In the genomic region with DNA sequence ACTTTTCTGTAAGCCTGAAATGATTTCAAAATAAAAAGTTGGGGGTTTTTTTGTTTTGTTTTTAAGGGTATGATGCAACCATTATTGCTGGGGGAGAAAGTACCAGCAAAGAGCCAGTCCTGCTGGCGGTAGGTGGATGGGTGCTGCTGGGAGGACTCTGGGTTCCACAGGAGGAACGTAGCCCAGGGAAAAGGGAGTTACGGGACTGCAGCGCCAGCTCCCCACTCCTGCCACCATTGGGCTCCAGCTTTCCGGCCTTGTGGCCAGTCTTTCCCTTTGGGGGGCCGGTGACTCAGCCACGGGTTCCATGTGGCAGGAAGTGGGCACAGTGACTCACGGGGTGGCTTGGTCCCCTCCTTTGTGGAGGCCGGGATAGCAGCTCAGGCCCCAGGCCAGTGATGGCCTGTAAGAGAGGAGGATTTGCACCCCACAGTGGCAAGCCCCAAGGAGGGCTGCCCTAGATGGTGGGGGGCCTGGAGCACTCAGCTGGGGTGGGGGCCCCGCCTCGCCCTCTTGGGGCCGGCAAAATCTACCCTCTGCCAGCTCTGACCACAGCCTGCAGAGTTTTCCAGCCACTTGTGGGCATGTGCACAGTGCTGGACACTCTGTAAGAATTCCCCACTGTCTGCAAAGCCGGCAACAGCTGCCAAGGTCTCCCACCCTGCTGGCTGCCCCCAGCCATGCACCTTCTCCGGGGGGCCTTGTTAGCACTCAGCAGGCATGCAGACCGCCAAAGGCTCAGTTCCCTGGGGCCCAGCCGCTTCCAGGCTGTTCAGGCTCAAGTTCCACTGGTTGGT, we compare ENCODE assay signal across 10 cellular contexts. TPM values are rescaled to one million over a fixed set of nuclear protein-coding genes. Genes with fewer than 3 reads are reported as not detected.
DNase-seq lines count a peak whose midpoint lies in the region; ATAC-seq and TF ChIP-seq lines count a peak whose summit lies in the region.
"Had no signal": no experiment of that assay in that cellular context is flagged by ENCODE, and none has a peak within 500 bp of the region (broad histone marks: within the 10 kb centered on the region; RNA-seq: fewer than 3 reads in every experiment).

No MANE protein-coding gene starts in this region.

- no peaks in the 10 kb centered on the region for H3K9me3 Mint-ChIP-seq in effector memory CD8-positive, alpha-beta T cell

- no peaks in the 10 kb centered on the region for H3K9me2 ChIP-seq in PC-9 (ENCODE audit: insufficient read depth)

- no peaks in the 10 kb centered on the region for H3K79me2 ChIP-seq in PC-9 (ENCODE audit: low read depth)
- H3K79me2 ChIP-seq: parathyroid adenoma had no signal

- peak overlapping the region; percentile 69 for H3K4me2 ChIP-seq in PC-9

- POLR2A ChIA-PET in PC-9 (lab: Charles Lee; ENCODE audit: unreplicated experiment): interaction anchor here (0.5 to 0.6 kb wide), 2 partner anchors 14 to 40 kb away, joined by 15 to 19 read pairs; no protein-coding TSS in a partner anchor

- DNase-seq in activated CD4-positive, alpha-beta T cell treated with anti-CD3 and anti-CD28 coated beads for 48 hours: peak; percentile 31
- DNase-seq in activated CD4-positive, alpha-beta T cell treated with anti-CD3 and anti-CD28 coated beads, Interleukin-2, amount 50 U/mL, for 4 hours: no peak
- peak; percentile 70 to 81 for DNase-seq in PC-9
- DNase-seq in effector memory CD8-positive, alpha-beta T cell: no peak
- peak; percentile 27 to 41 for DNase-seq in stimulated activated CD8-positive, alpha-beta memory T cell treated with anti-CD3 and anti-CD28 coated beads, Interleukin-15, amount 100 ng/mL, for 48 hours (ENCODE audit: low read depth in 2 of 2)
- no peak for DNase-seq in H7
- DNase-seq: cortex of kidney had no signal

- peaks cover 45% of the 10 kb centered on the region for H3F3A ChIP-seq in PC-9 (ENCODE audit: insufficient read depth, low read depth)

- peaks cover 63% of the 10 kb centered on the region for H3K4me1 ChIP-seq in PC-9 (replicated peaks; ENCODE audit: insufficient read depth)

- H3K36me3 ChIP-seq in PC-9 (ENCODE audit: low read depth): no peaks in the 10 kb centered on the region
- no peaks in the 10 kb centered on the region for H3K36me3 ChIP-seq in H7 (replicated peaks; ENCODE audit: control insufficient read depth, insufficient read depth, low read length)

- intact Hi-C loops in PC-9 (cut with micrococcal nuclease; ENCODE audit: unreplicated experiment): loop anchor here (1.0 kb wide), 1 partner anchor 39 kb away; no protein-coding TSS in a partner anchor

- H3K36me3 Mint-ChIP-seq in effector memory CD8-positive, alpha-beta T cell (ENCODE audit: insufficient read depth): peaks cover 3% of the 10 kb centered on the region

- BruUV-seq in PC-9 (replicated peaks; lab: Mats Ljungman, UMichigan): no TSS peak

- no peak for TF ChIP-seq CTCF in PC-9 (conservative IDR thresholded peaks at IDR 0.05)

- no peak overlapping the region for H3K4me3 Mint-ChIP-seq in effector memory CD8-positive, alpha-beta T cell

- ATAC-seq in effector memory CD8-positive, alpha-beta T cell (replicated peaks): peak; percentile 62
- no peak for ATAC-seq in GM19324 (IDR thresholded peaks at IDR 0.05; ENCODE audit: low FRiP score, unreplicated experiment)
- ATAC-seq in GM18867 (IDR thresholded peaks at IDR 0.05; ENCODE audit: unreplicated experiment): no peak

- peak overlapping the region; percentile 96 for H3K27ac ChIP-seq in PC-9
- H3K27ac ChIP-seq: parathyroid adenoma had no signal

- no peaks in the 10 kb centered on the region for H3K27me3 ChIP-seq in PC-9 (ENCODE audit: insufficient read depth, low read depth)
- H3K27me3 ChIP-seq in H7 (ENCODE audit: control insufficient read depth, insufficient read depth, low read length): no peaks in the 10 kb centered on the region

- H3K9me3 ChIP-seq in PC-9 (ENCODE audit: insufficient read depth, low read depth): no peaks in the 10 kb centered on the region

- no peaks in the 10 kb centered on the region for H4K20me1 ChIP-seq in PC-9 (ENCODE audit: insufficient read depth)

- CTCF ChIA-PET in PC-9 (lab: Charles Lee): interaction anchor here (1.2 kb wide), 1 partner anchor 12 kb away, joined by 5 read pairs; no protein-coding TSS in a partner anchor

- H3K4me3 ChIP-seq in PC-9 (no peak overlapping the region), H7 (ENCODE audit: insufficient read depth, low read depth, low read length) (no peak overlapping the region)

- no peak overlapping the region for H2AFZ ChIP-seq in PC-9
- H2AFZ ChIP-seq: parathyroid adenoma had no signal

- H3K27ac Mint-ChIP-seq in effector memory CD8-positive, alpha-beta T cell: peak overlapping the region; percentile 48 to 49

- no peaks in the 10 kb centered on the region for H3K27me3 Mint-ChIP-seq in effector memory CD8-positive, alpha-beta T cell

- peaks cover 21 to 27% of the 10 kb centered on the region in 2 donors for H3K4me1 Mint-ChIP-seq in effector memory CD8-positive, alpha-beta T cell (ENCODE audit: low read depth in 2 of 2)

RNA-seq across cellular contexts. Expression of a gene that starts 30.4 kb away (rescaled TPM):
- total RNA-seq in PC-9 (2021): 20.7 and 21.7 TPM in 2 replicates
- 13.3 and 26.9 TPM in 2 replicates for total RNA-seq in H7 (2014; rRNA removed; shearing (Covaris generic))

RNA-seq across cellular contexts. Expression of a gene that starts 49.0 kb away (rescaled TPM):
- total RNA-seq in PC-9 (2021): 37.7 and 40.2 TPM in 2 replicates
- total RNA-seq in H7 (2014; rRNA removed; shearing (Covaris generic)): 63.7 and 71.8 TPM in 2 replicates

Comparison
In these comparisons a context has a peak if more than half of its experiments do, and no peak if none do; other contexts are left out.
1. DNase-seq: peak in activated CD4-positive, alpha-beta T cell treated with anti-CD3 and anti-CD28 coated beads for 48 hours (single experiment), PC-9 (2 of 2) and stimulated activated CD8-positive, alpha-beta memory T cell treated with anti-CD3 and anti-CD28 coated beads, Interleukin-15, amount 100 ng/mL, for 48 hours (2 of 2); none in activated CD4-positive, alpha-beta T cell treated with anti-CD3 and anti-CD28 coated beads, Interleukin-2, amount 50 U/mL, for 4 hours (0 of 2), effector memory CD8-positive, alpha-beta T cell (0 of 3) and H7 (single experiment).